In the genomic region with DNA sequence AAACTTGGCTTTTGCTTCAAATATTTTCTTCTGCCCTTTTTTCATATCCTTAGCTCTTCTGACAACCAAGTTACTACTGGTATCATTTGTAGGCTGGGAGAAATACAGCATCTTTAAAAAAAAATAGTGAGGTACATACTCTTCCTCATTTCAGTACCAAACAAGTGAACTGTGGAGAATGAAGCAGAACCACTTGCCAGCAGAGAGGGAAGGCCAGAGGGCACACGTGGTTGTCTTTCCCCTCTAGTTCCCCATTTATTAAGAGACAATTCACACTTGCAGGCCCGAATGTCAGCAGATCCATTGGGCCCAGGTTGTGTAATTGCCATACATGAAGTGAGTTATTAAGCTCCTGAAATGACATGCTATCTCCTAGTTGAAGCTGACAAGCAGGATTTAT, we compare ENCODE assay signal across 8 cellular contexts. TPM values are rescaled to one million over a fixed set of nuclear protein-coding genes. Genes with fewer than 3 reads are reported as not detected.
DNase-seq lines count a peak whose midpoint lies in the region; ATAC-seq and TF ChIP-seq lines count a peak whose summit lies in the region.

No MANE protein-coding gene starts in this region.

- no peak for TF ChIP-seq CTCF in heart left ventricle (IDR thresholded peaks at IDR 0.05)

- POLR2A ChIA-PET in activated CD8-positive, alpha-beta T cell treated with anti-CD3 and anti-CD28 coated beads, Interleukin-2, amount 10 ng/mL, durations not matched to agents 7 days and 5 days (lab: Charles Lee) = interaction anchor here (1.4 to 4.7 kb wide), 3 partner anchors 11 to 153 kb away, joined by 5 to 21 read pairs (median 9); partner anchors contain the start of gene SRSF5

- H3K27ac Mint-ChIP-seq in activated CD8-positive, alpha-beta T cell treated with anti-CD3 and anti-CD28 coated beads, Interleukin-2, amount 10 ng/mL, durations not matched to agents 7 days and 5 days = peak overlapping the region; percentile 99
- peak overlapping the region; percentile 99 for H3K27ac Mint-ChIP-seq in memory B cell

- peak overlapping the region; percentile 92 for H3K4me3 Mint-ChIP-seq in activated CD8-positive, alpha-beta T cell treated with anti-CD3 and anti-CD28 coated beads, Interleukin-2, amount 10 ng/mL, durations not matched to agents 7 days and 5 days
- peak overlapping the region; percentile 98 for H3K4me3 Mint-ChIP-seq in memory B cell

- WGBS in heart left ventricle, 4 donors = 9 to 34% (median 20%) methylated on average over 2 of the region's 2 CpGs
- WGBS in urinary bladder = 51% methylated on average over 2 of the region's 2 CpGs

- no peaks in the 10 kb centered on the region for H3K9me3 ChIP-seq in heart left ventricle

- intact Hi-C loops in heart left ventricle (cut with DNase I) = loop anchor here in 8 of 10 donors (5.0 to 10.0 kb wide), 7 partner anchors 38 to 103 kb away; no protein-coding TSS in a partner anchor
- intact Hi-C loops in Right ventricle myocardium superior (cut with DNase I) = loop anchor here (5.0 kb wide), 1 partner anchor 98 kb away; no protein-coding TSS in a partner anchor

- H3K27me3 Mint-ChIP-seq in activated CD8-positive, alpha-beta T cell treated with anti-CD3 and anti-CD28 coated beads, Interleukin-2, amount 10 ng/mL, durations not matched to agents 7 days and 5 days (ENCODE audit: low read depth) = no peaks in the 10 kb centered on the region
- H3K27me3 Mint-ChIP-seq in memory B cell = no peaks in the 10 kb centered on the region

- DNase-seq in heart left ventricle = peak in 3 of 5 donors; percentile 48 to 52 (median 50)
- no peak for DNase-seq in Right ventricle myocardium superior
- no peak for DNase-seq in activated CD8-positive, alpha-beta T cell treated with anti-CD3 and anti-CD28 coated beads, Interleukin-2, amount 10 ng/mL, durations not matched to agents 7 days and 5 days
- DNase-seq in memory B cell (ENCODE audit: low spot score in 2 of 2) = peak; percentile 52 to 73
- DNase-seq in cerebellum (ENCODE audit: low spot score) = no peak
- DNase-seq in DMS153 (lab: John Stamatoyannopoulos, UW) = no peak
- DNase-seq in NCI-H1092 (lab: John Stamatoyannopoulos, UW) = no peak

- peaks cover 80% of the 10 kb centered on the region for H3K4me1 Mint-ChIP-seq in activated CD8-positive, alpha-beta T cell treated with anti-CD3 and anti-CD28 coated beads, Interleukin-2, amount 10 ng/mL, durations not matched to agents 7 days and 5 days (ENCODE audit: low read depth)
- peaks cover 65% of the 10 kb centered on the region for H3K4me1 Mint-ChIP-seq in memory B cell

- H3K4me1 ChIP-seq in heart left ventricle (peaks cover 25 to 86% (median 81%) of the 10 kb centered on the region in 12 donors), urinary bladder (ENCODE audit: insufficient read depth) (peaks cover 1% of the 10 kb centered on the region)

- H3K4me3 ChIP-seq in heart left ventricle (peak overlapping the region in 4 of 12 donors; percentile 34 to 91 (median 39)), urinary bladder (ENCODE audit: low read depth, low read length) (no peak overlapping the region)

- CTCF ChIA-PET in activated CD8-positive, alpha-beta T cell treated with anti-CD3 and anti-CD28 coated beads, Interleukin-2, amount 10 ng/mL, durations not matched to agents 7 days and 5 days (lab: Charles Lee) = interaction anchor here (1.0 to 1.8 kb wide), 4 partner anchors 9 to 113 kb away, joined by 3 to 6 read pairs (median 4); no protein-coding TSS in a partner anchor

- H3K36me3 Mint-ChIP-seq in activated CD8-positive, alpha-beta T cell treated with anti-CD3 and anti-CD28 coated beads, Interleukin-2, amount 10 ng/mL, durations not matched to agents 7 days and 5 days (ENCODE audit: low read depth) = peaks cover 52% of the 10 kb centered on the region
- peaks cover 3% of the 10 kb centered on the region for H3K36me3 Mint-ChIP-seq in memory B cell

- TF ChIP-seq POLR2A in heart left ventricle (IDR thresholded peaks at IDR 0.05) = no peak

- ATAC-seq in heart left ventricle (peak in 1 of 4 donors; percentile 12), Right ventricle myocardium superior (ENCODE audit: poor library complexity) (no peak), memory B cell (ENCODE audit: low read depth) (peak; percentile 63)
- no peak for ATAC-seq in activated CD8-positive, alpha-beta T cell treated with anti-CD3 and anti-CD28 coated beads, Interleukin-2, amount 10 ng/mL, durations not matched to agents 7 days and 5 days

- no peaks in the 10 kb centered on the region for H3K9me3 Mint-ChIP-seq in activated CD8-positive, alpha-beta T cell treated with anti-CD3 and anti-CD28 coated beads, Interleukin-2, amount 10 ng/mL, durations not matched to agents 7 days and 5 days (ENCODE audit: insufficient read depth)
- H3K9me3 Mint-ChIP-seq in memory B cell = no peaks in the 10 kb centered on the region

- peak overlapping the region; percentile 37 to 98 (median 82) for H3K27ac ChIP-seq in heart left ventricle
- H3K27ac ChIP-seq in urinary bladder (ENCODE audit: low read depth) = peak overlapping the region; percentile 59

- H3K27me3 ChIP-seq in heart left ventricle = no peaks in the 10 kb centered on the region

- H3K36me3 ChIP-seq in heart left ventricle (peaks cover 0 to 9% (median 0%) of the 10 kb centered on the region in 9 donors), urinary bladder (ENCODE audit: insufficient read depth) (no peaks in the 10 kb centered on the region)

RNA-seq across cellular contexts. Expression of gene SUSD6, which starts 3.2 kb away (rescaled TPM):
- 10 to 100 TPM; 17.8 to 49.2 (median 24.8) TPM for total RNA-seq in heart left ventricle
- 10 to 100 TPM in 1 of 2 donors, 1 to 10 TPM in 1; 5.8 to 18.7 TPM for polyA plus RNA-seq in heart left ventricle
- 20.8 TPM for total RNA-seq in Right ventricle myocardium superior
- total RNA-seq in activated CD8-positive, alpha-beta T cell treated with anti-CD3 and anti-CD28 coated beads, Interleukin-2, amount 10 ng/mL, durations not matched to agents 7 days and 5 days = 10 to 100 TPM; 40.0 to 43.1 TPM
- total RNA-seq in urinary bladder = 12.5 TPM
- 20.0 TPM for polyA plus RNA-seq in urinary bladder
- total RNA-seq in cerebellum = 11.5 TPM

RNA-seq across cellular contexts. Expression of gene CCDC177, which starts 39.9 kb away (rescaled TPM):
- total RNA-seq in heart left ventricle (not detected), Right ventricle myocardium superior (not detected), urinary bladder (0.05 TPM), cerebellum (4.5 TPM)
- polyA plus RNA-seq in heart left ventricle (under 1 TPM in 1 of 2 donors, not detected in 1; 0.06 TPM), urinary bladder (not detected)
- total RNA-seq in activated CD8-positive, alpha-beta T cell treated with anti-CD3 and anti-CD28 coated beads, Interleukin-2, amount 10 ng/mL, durations not matched to agents 7 days and 5 days = not detected

Comparison
In these comparisons a context has a peak if more than half of its experiments do, and no peak if none do; other contexts are left out.
1. DNase-seq: peak in heart left ventricle (3 of 5) and memory B cell (2 of 2); none in Right ventricle myocardium superior (single experiment), activated CD8-positive, alpha-beta T cell treated with anti-CD3 and anti-CD28 coated beads, Interleukin-2, amount 10 ng/mL, durations not matched to agents 7 days and 5 days (single experiment), cerebellum (single experiment), DMS153 (single experiment) and NCI-H1092 (single experiment).